ENCODE assay signal across 18 cellular contexts in the genomic region with DNA sequence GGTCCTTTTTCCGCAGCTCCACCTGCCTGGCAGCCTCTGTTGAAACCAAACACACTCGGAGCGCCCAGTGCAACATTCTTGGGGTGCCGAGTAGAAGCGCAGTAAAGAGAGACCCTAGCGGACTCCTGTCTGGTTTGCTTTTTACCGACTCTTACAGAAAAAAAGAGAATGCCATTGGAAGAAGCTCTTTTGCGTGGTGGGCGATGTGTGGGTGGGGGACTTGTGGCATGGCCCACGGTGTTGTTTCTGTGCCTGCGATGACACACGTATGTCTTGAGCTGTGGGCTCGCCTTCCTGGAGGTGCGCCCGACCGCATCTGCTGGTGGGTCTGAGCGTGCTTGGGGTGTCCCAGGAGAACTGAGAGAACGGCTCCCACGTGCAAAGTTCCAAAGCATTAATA. TPM values are rescaled to one million over a fixed set of nuclear protein-coding genes. Genes with fewer than 3 reads are reported as not detected.
DNase-seq lines count a peak whose midpoint lies in the region; ATAC-seq and TF ChIP-seq lines count a peak whose summit lies in the region.
"Had no signal": no experiment of that assay in that cellular context is flagged by ENCODE, and none has a peak within 500 bp of the region (broad histone marks: within the 10 kb centered on the region; RNA-seq: fewer than 3 reads in every experiment).

No MANE protein-coding gene starts in this region.

- H3K9me3 ChIP-seq in lower lobe of right lung: no peaks in the 10 kb centered on the region
- H3K9me3 ChIP-seq: adrenal gland, colonic mucosa had no signal

- peaks cover 97% of the 10 kb centered on the region for H3K27me3 Mint-ChIP-seq in T-helper 2 cell treated with Interferon-gamma antibody and Interleukin-4, amounts not matched to agents 5 μg/mL and 100 μg/mL, for 36 hours (ENCODE audit: low read depth)
- peaks cover 76% of the 10 kb centered on the region for H3K27me3 Mint-ChIP-seq in HFFc6 (ENCODE audit: insufficient read depth)
- peaks cover 100% of the 10 kb centered on the region for H3K27me3 Mint-ChIP-seq in neural crest cell (ENCODE audit: low read depth)

- ATAC-seq in lower lobe of right lung: no peak

- peaks cover 22% of the 10 kb centered on the region for H3K4me1 Mint-ChIP-seq in T-helper 2 cell treated with Interferon-gamma antibody and Interleukin-4, amounts not matched to agents 5 μg/mL and 100 μg/mL, for 36 hours (ENCODE audit: low read depth)
- peaks cover 53% of the 10 kb centered on the region for H3K4me1 Mint-ChIP-seq in HFFc6 (ENCODE audit: low read depth)
- H3K4me1 Mint-ChIP-seq in neural crest cell: peaks cover 33% of the 10 kb centered on the region

- H3K4me1 ChIP-seq in lower lobe of right lung: peaks cover 49% of the 10 kb centered on the region
- H3K4me1 ChIP-seq: colonic mucosa had no signal

- H3K9me3 Mint-ChIP-seq in T-helper 2 cell treated with Interferon-gamma antibody and Interleukin-4, amounts not matched to agents 5 μg/mL and 100 μg/mL, for 36 hours: peaks cover 8% of the 10 kb centered on the region
- H3K9me3 Mint-ChIP-seq in HFFc6: no peaks in the 10 kb centered on the region
- H3K9me3 Mint-ChIP-seq in neural crest cell: no peaks in the 10 kb centered on the region

- TF ChIP-seq CTCF in HFFc6 (IDR thresholded peaks at IDR 0.05): no peak
- TF ChIP-seq CTCF in neural crest cell (conservative IDR thresholded peaks at IDR 0.05): no peak
- TF ChIP-seq CTCF in lower lobe of right lung (IDR thresholded peaks at IDR 0.05): no peak

- H3K36me3 Mint-ChIP-seq in T-helper 2 cell treated with Interferon-gamma antibody and Interleukin-4, amounts not matched to agents 5 μg/mL and 100 μg/mL, for 36 hours (ENCODE audit: low read depth): peaks cover 7% of the 10 kb centered on the region
- H3K36me3 Mint-ChIP-seq in HFFc6 (ENCODE audit: low read depth): peaks cover 12% of the 10 kb centered on the region; the same call in 1 of the 2 replicates
- H3K36me3 Mint-ChIP-seq in neural crest cell (ENCODE audit: low read depth): no peaks in the 10 kb centered on the region

- DNase-seq in T-helper 2 cell treated with Interferon-gamma antibody and Interleukin-4, amounts not matched to agents 5 μg/mL and 100 μg/mL, for 36 hours (ENCODE audit: low spot score): no peak
- DNase-seq in T-helper 2 cell: no peak
- no peak for DNase-seq in HFFc6
- peak; percentile 31 for DNase-seq in cerebellum (ENCODE audit: low spot score)
- no peak for DNase-seq in neural crest cell (ENCODE audit: low read depth, low spot score)
- DNase-seq in NCI-H524 treated with DMSO at 0.1 percent for 48 hours (lab: John Stamatoyannopoulos, UW): no peak
- no peak for DNase-seq in lower lobe of right lung
- DNase-seq in activated effector memory CD4-positive, alpha-beta T cell treated with anti-CD3 and anti-CD28 coated beads, Interleukin-2, amount 50 U/mL, for 16 hours: no peak
- DNase-seq: adrenal gland, colonic mucosa, COR-L47, hypothalamus, NCI-H1694, NCI-H69, nucleus accumbens had no signal

- H3K27me3 ChIP-seq in lower lobe of right lung (ENCODE audit: low read depth): peaks cover 99% of the 10 kb centered on the region

- no peaks in the 10 kb centered on the region for H3K36me3 ChIP-seq in lower lobe of right lung
- H3K36me3 ChIP-seq: adrenal gland, colonic mucosa had no signal

- peak overlapping the region; percentile 11 for H3K4me3 Mint-ChIP-seq in T-helper 2 cell treated with Interferon-gamma antibody and Interleukin-4, amounts not matched to agents 5 μg/mL and 100 μg/mL, for 36 hours
- H3K4me3 Mint-ChIP-seq in HFFc6: peak overlapping the region; percentile 29
- H3K4me3 Mint-ChIP-seq in neural crest cell: peak overlapping the region; percentile 60

- H3K4me3 ChIP-seq in lower lobe of right lung: no peak overlapping the region
- H3K4me3 ChIP-seq: colonic mucosa had no signal

- no peak overlapping the region for H3K27ac ChIP-seq in lower lobe of right lung
- H3K27ac ChIP-seq: adrenal gland, colonic mucosa, HL-60 had no signal

- peak overlapping the region; percentile 39 for H3K27ac Mint-ChIP-seq in T-helper 2 cell treated with Interferon-gamma antibody and Interleukin-4, amounts not matched to agents 5 μg/mL and 100 μg/mL, for 36 hours
- H3K27ac Mint-ChIP-seq in HFFc6: no peak overlapping the region
- no peak overlapping the region for H3K27ac Mint-ChIP-seq in neural crest cell (ENCODE audit: unreplicated experiment)

- intact Hi-C loops in lower lobe of right lung (cut with DNase I): no loop called here

RNA-seq across cellular contexts. Expression of a gene that starts 7.3 kb away (rescaled TPM):
- not detected for total RNA-seq in HFFc6 (2021; fragmentation: NEBNext Ultra II Directional; extraction: Animal tissue kit (Norgen Biotek cat#: 25700))
- total RNA-seq in cerebellum (1.5 TPM), neural crest cell (not detected in 2 replicates), lower lobe of right lung (not detected)
- total RNA-seq: A172, adrenal gland, colonic mucosa, lower leg skin had no signal
